Comparison of ENCODE assay signal across 1 cellular context in the genomic region with DNA sequence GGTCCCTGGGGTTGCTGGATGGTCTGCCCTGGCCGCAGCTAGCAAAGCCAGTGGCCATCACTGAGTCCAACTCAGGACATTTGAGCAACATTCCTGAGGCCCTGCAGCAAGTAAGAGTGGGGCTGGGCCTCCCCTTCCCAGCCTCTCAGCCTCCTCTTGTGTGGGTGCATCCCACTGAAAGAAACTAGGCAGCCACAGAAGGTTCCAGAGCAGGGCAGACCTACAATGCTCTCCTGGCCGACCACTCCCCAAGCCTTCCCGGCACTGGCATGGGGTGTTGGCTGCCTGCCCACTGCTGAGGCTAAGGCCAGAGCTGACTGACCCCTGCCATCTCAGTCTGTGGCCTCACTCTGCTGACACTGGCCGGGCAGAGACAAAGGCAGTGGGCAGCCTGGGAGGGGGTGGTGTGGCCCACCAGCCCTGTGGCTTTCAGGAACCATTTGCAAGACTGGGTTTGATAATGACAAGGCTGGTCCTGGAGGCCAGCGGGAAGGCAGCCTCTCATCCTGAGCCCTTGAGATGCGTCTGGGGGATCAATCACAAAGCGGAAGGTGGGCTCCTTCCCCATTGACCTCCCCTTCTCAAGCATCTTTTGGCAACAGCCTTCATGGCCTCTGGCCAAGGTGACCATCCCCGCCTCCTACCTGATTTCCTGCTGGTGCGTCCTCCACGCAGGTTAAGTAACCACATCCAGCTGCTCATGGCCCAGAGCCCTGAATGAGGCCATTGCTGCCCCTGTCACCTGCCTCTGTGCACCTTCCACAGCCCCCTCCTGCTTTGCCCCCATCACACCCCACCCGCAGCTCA.
TF ChIP-seq lines count a peak whose summit lies in the region.

No MANE protein-coding gene starts in this region.

TF ChIP-seq in H1, 55 proteins besides CTCF, POLR2A, EP300 and RAD21:
- TF ChIP-seq JUND (IDR thresholded peaks at IDR 0.05; ENCODE audit: low read length) (no peak), SAP30 (IDR thresholded peaks at IDR 0.05; ENCODE audit: insufficient read depth, insufficient replicate concordance, low read length) (no peak), MAX (IDR thresholded peaks at IDR 0.05) (no peak), BACH1 (IDR thresholded peaks at IDR 0.05; ENCODE audit: low read length) (no peak), CTBP2 (IDR thresholded peaks at IDR 0.05; ENCODE audit: borderline replicate concordance, insufficient read depth, insufficient read length, low read length) (no peak), PHF8 (conservative IDR thresholded peaks at IDR 0.05; ENCODE audit: low read depth, low read length) (no peak), SP4 (IDR thresholded peaks at IDR 0.05; ENCODE audit: low read length) (no peak), RNF2 (IDR thresholded peaks at IDR 0.05; ENCODE audit: borderline replicate concordance, low read depth, low read length, missing control alignments, poor library complexity, severe bottlenecking) (no peak), POLR2AphosphoS5 (IDR thresholded peaks at IDR 0.05; ENCODE audit: low read depth, low read length) (no peak), HDAC2 (IDR thresholded peaks at IDR 0.05; ENCODE audit: borderline replicate concordance in 1 of 2, low read depth in 2 of 2, low read length in 2 of 2) (no peak), CHD1 (IDR thresholded peaks at IDR 0.05; ENCODE audit: low read depth, low read length) (no peak), SIN3A (conservative IDR thresholded peaks at IDR 0.05 in 1 of 2, IDR thresholded peaks at IDR 0.05 in 1 of 2; ENCODE audit: low read depth in 1 of 2, low read length in 2 of 2) (no peak), CBX5 (IDR thresholded peaks at IDR 0.05; ENCODE audit: low read depth, low read length) (no peak), RBBP5 (IDR thresholded peaks at IDR 0.05; ENCODE audit: borderline replicate concordance, low read depth, low read length) (no peak), POU5F1 (IDR thresholded peaks at IDR 0.05; ENCODE audit: low read depth, low read length) (no peak), BRCA1 (IDR thresholded peaks at IDR 0.05; ENCODE audit: low read depth, low read length) (no peak), ZNF274 (IDR thresholded peaks at IDR 0.05; ENCODE audit: borderline replicate concordance, extremely low read depth, low read length) (no peak), NRF1 (IDR thresholded peaks at IDR 0.05; ENCODE audit: low read depth, low read length) (no peak), YY1 (IDR thresholded peaks at IDR 0.05; ENCODE audit: low read depth, low read length) (no peak), EZH2 (IDR thresholded peaks at IDR 0.05; ENCODE audit: low read depth, low read length, severe bottlenecking) (no peak)
